1 cellular context compared by ENCODE assay signal in genomic region chr12:126998747-126999285, GRCh38.
TF ChIP-seq lines count a peak whose summit lies in the region.

No MANE protein-coding gene starts in this region.

TF ChIP-seq in K562, 482 proteins besides CTCF, POLR2A, EP300 and RAD21 (continued from another document and continues in another):
- TF ChIP-seq HNRNPK (IDR thresholded peaks at IDR 0.05; ENCODE audit: low read depth, low read length, poor library complexity, severe bottlenecking) (no peak), ZNF584 (CRISPR knock-in tag; IDR thresholded peaks at IDR 0.05; ENCODE audit: low read depth) (0 out of 2 replicates have a peak, but pooled peaks have one; percentile 47), ZNF12 (CRISPR knock-in tag; IDR thresholded peaks at IDR 0.05) (no peak), VEZF1 (CRISPR knock-in tag; IDR thresholded peaks at IDR 0.05) (peak; percentile 57), TBL1XR1 (IDR thresholded peaks at IDR 0.05; ENCODE audit: low read length in 2 of 2) (peak in 1 of 2 experiments; percentile 97; a peak in 3 of 4 replicates), DMBX1 (CRISPR knock-in tag; IDR thresholded peaks at IDR 0.05; ENCODE audit: borderline replicate concordance) (peak; percentile 75), ZBTB34 (CRISPR knock-in tag; IDR thresholded peaks at IDR 0.05) (no peak), RHOXF2B (CRISPR knock-in tag; conservative IDR thresholded peaks at IDR 0.05) (no peak), TEAD2 (tag; IDR thresholded peaks at IDR 0.05) (no peak), BDP1 (IDR thresholded peaks at IDR 0.05; ENCODE audit: insufficient read depth, insufficient read length) (no peak), ZFP36 (IDR thresholded peaks at IDR 0.05; ENCODE audit: low read depth, low read length, partially characterized antibody) (peak; percentile 22), ZNF830 (CRISPR knock-in tag; IDR thresholded peaks at IDR 0.05) (no peak), COPS2 (conservative IDR thresholded peaks at IDR 0.05) (no peak), KDM1A (IDR thresholded peaks at IDR 0.05) (peak; percentile 99), ZNF644 (tag; IDR thresholded peaks at IDR 0.05; ENCODE audit: low read depth) (0 out of 2 replicates have a peak, but pooled peaks have one; percentile 70), ZNF395 (CRISPR knock-in tag; IDR thresholded peaks at IDR 0.05) (peak; percentile 87), RBBP5 (IDR thresholded peaks at IDR 0.05; ENCODE audit: borderline replicate concordance, insufficient read depth, low read length, poor library complexity, severe bottlenecking) (no peak), NCOA2 (IDR thresholded peaks at IDR 0.05; ENCODE audit: partially characterized antibody in 2 of 2) (peak; percentile 47 to 89), ZNF316 (IDR thresholded peaks at IDR 0.05) (peak; percentile 90), CXXC5 (CRISPR knock-in tag; IDR thresholded peaks at IDR 0.05) (peak; percentile 80), NFIC (IDR thresholded peaks at IDR 0.05) (peak; percentile 85), CBFA2T3 (IDR thresholded peaks at IDR 0.05) (peak; percentile 98), ZNF436 (CRISPR knock-in tag; IDR thresholded peaks at IDR 0.05) (no peak), EP400 (IDR thresholded peaks at IDR 0.05) (peak; percentile 52), XRCC3 (IDR thresholded peaks at IDR 0.05) (peak; percentile 84; the same call in 1 of the 2 replicates), ZNF507 (tag; conservative IDR thresholded peaks at IDR 0.05) (no peak), NRF1 (conservative IDR thresholded peaks at IDR 0.05 in 1 of 2, IDR thresholded peaks at IDR 0.05 in 1 of 2) (peak; percentile 74 to 78), NONO (IDR thresholded peaks at IDR 0.05; ENCODE audit: low read depth in 2 of 2, low read length in 1 of 2) (peak in 1 of 2 experiments; percentile 83; a peak in 2 of 4 replicates), YY1 (IDR thresholded peaks at IDR 0.05; ENCODE audit: borderline replicate concordance in 1 of 3, control insufficient read depth in 1 of 3, extremely low read depth in 1 of 3, insufficient read depth in 3 of 3, insufficient read length in 1 of 3, insufficient replicate concordance in 2 of 3, low read depth in 1 of 3, low read length in 2 of 3) (peak in 1 of 3 experiments; percentile 58), ATF3 (IDR thresholded peaks at IDR 0.05) (peak; percentile 99), ATF3 (CRISPR knock-in tag; conservative IDR thresholded peaks at IDR 0.05) (peak; percentile 98), HMGN3 (IDR thresholded peaks at IDR 0.05; ENCODE audit: borderline replicate concordance, extremely low read depth, insufficient read length, low read depth, low read length) (peak; percentile 69), TAL1 (IDR thresholded peaks at IDR 0.05) (peak; percentile 93), ARHGAP35 (IDR thresholded peaks at IDR 0.05; ENCODE audit: partially characterized antibody) (no peak), CC2D1A (IDR thresholded peaks at IDR 0.05) (peak; percentile 91), CBX3 (IDR thresholded peaks at IDR 0.05; ENCODE audit: borderline replicate concordance in 1 of 2, low read length in 2 of 2) (peak in 1 of 2 experiments; percentile 99; a peak in 2 of 3 replicates), ZNF717 (CRISPR knock-in tag; IDR thresholded peaks at IDR 0.05) (no peak), PHF20 (IDR thresholded peaks at IDR 0.05; ENCODE audit: partially characterized antibody) (peak; percentile 50), PHB2 (IDR thresholded peaks at IDR 0.05; ENCODE audit: low read depth) (peak; percentile 52; the same call in 1 of the 2 replicates), ETV6 (IDR thresholded peaks at IDR 0.05; ENCODE audit: borderline replicate concordance in 1 of 2, low read depth in 2 of 2, low read length in 1 of 2) (0 out of 4 replicates have a peak, but pooled peaks of 1 of the 2 experiments have one; percentile 14), ETV6 (CRISPR knock-in tag; IDR thresholded peaks at IDR 0.05; ENCODE audit: borderline replicate concordance) (no peak), ZNF232 (CRISPR knock-in tag; IDR thresholded peaks at IDR 0.05) (no peak), HDAC3 (IDR thresholded peaks at IDR 0.05; ENCODE audit: borderline replicate concordance, partially characterized antibody) (peak; percentile 90), GATAD2B (IDR thresholded peaks at IDR 0.05; ENCODE audit: borderline replicate concordance) (peak; percentile 86), ADNP (tag; IDR thresholded peaks at IDR 0.05) (peak; percentile 74; the same call in 1 of the 2 replicates), CREM (IDR thresholded peaks at IDR 0.05; ENCODE audit: low read depth) (peak; percentile 76), HDAC2 (IDR thresholded peaks at IDR 0.05) (peak; percentile 97), SMARCC2 (IDR thresholded peaks at IDR 0.05; ENCODE audit: low read depth) (peak; percentile 93), MYBL2 (IDR thresholded peaks at IDR 0.05; ENCODE audit: low read depth) (no peak), MYBL2 (CRISPR knock-in tag; IDR thresholded peaks at IDR 0.05; ENCODE audit: borderline replicate concordance) (no peak), RNF2 (IDR thresholded peaks at IDR 0.05) (peak; percentile 91), MCM2 (IDR thresholded peaks at IDR 0.05; ENCODE audit: low read depth) (no peak), HDGF (IDR thresholded peaks at IDR 0.05) (no peak), RCOR1 (IDR thresholded peaks at IDR 0.05; ENCODE audit: borderline replicate concordance in 1 of 2, low read depth in 2 of 2, low read length in 2 of 2) (peak; percentile 82 to 99), JUN (IDR thresholded peaks at IDR 0.05; ENCODE audit: borderline replicate concordance, low read depth, low read length) (peak; percentile 97), JUN (CRISPR knock-in tag; IDR thresholded peaks at IDR 0.05; ENCODE audit: borderline replicate concordance) (0 out of 2 replicates have a peak, but pooled peaks have one; percentile 78), TBP (optimal IDR thresholded peaks at IDR 0.05; ENCODE audit: low read depth, low read length) (peak; percentile 17), MIER1 (IDR thresholded peaks at IDR 0.05; ENCODE audit: low read depth) (peak; percentile 73), STAT5A (IDR thresholded peaks at IDR 0.05; ENCODE audit: borderline replicate concordance, low read length) (peak; percentile 80), FOXK2 (conservative IDR thresholded peaks at IDR 0.05 in 1 of 2, IDR thresholded peaks at IDR 0.05 in 1 of 2; ENCODE audit: low read depth in 2 of 2) (peak; percentile 75 to 81; a peak in 3 of 4 replicates), MAZ (CRISPR knock-in tag; conservative IDR thresholded peaks at IDR 0.05 in 1 of 2, IDR thresholded peaks at IDR 0.05 in 1 of 2) (peak in 1 of 2 experiments; percentile 52; a peak in 1 of 4 replicates), L3MBTL2 (IDR thresholded peaks at IDR 0.05) (peak; percentile 92), SMARCA5 (IDR thresholded peaks at IDR 0.05) (no peak), ZNF445 (CRISPR knock-in tag; IDR thresholded peaks at IDR 0.05; ENCODE audit: low read depth) (peak; percentile 86), SMAD3 (CRISPR knock-in tag; conservative IDR thresholded peaks at IDR 0.05) (0 out of 2 replicates have a peak, but pooled peaks have one; percentile 24), FOS (IDR thresholded peaks at IDR 0.05; ENCODE audit: extremely low read depth, insufficient read length) (peak; percentile 67), TRIM24 (IDR thresholded peaks at IDR 0.05) (peak; percentile 97 to 98)
- TF ChIP-seq, protein P1, sequence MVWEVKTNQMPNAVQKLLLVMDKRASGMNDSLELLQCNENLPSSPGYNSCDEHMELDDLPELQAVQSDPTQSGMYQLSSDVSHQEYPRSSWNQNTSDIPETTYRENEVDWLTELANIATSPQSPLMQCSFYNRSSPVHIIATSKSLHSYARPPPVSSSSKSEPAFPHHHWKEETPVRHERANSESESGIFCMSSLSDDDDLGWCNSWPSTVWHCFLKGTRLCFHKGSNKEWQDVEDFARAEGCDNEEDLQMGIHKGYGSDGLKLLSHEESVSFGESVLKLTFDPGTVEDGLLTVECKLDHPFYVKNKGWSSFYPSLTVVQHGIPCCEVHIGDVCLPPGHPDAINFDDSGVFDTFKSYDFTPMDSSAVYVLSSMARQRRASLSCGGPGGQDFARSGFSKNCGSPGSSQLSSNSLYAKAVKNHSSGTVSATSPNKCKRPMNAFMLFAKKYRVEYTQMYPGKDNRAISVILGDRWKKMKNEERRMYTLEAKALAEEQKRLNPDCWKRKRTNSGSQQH (CRISPR knock-in tag; IDR thresholded peaks at IDR 0.05) = no peak
- TF ChIP-seq, protein P2, sequence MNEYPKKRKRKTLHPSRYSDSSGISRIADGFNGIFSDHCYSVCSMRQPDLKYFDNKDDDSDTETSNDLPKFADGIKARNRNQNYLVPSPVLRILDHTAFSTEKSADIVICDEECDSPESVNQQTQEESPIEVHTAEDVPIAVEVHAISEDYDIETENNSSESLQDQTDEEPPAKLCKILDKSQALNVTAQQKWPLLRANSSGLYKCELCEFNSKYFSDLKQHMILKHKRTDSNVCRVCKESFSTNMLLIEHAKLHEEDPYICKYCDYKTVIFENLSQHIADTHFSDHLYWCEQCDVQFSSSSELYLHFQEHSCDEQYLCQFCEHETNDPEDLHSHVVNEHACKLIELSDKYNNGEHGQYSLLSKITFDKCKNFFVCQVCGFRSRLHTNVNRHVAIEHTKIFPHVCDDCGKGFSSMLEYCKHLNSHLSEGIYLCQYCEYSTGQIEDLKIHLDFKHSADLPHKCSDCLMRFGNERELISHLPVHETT (CRISPR knock-in tag; conservative IDR thresholded peaks at IDR 0.05 in 1 of 2, IDR thresholded peaks at IDR 0.05 in 1 of 2) = peak in 1 of 2 experiments; percentile 63; a peak in 1 of 4 replicates
- TF ChIP-seq, protein P3, sequence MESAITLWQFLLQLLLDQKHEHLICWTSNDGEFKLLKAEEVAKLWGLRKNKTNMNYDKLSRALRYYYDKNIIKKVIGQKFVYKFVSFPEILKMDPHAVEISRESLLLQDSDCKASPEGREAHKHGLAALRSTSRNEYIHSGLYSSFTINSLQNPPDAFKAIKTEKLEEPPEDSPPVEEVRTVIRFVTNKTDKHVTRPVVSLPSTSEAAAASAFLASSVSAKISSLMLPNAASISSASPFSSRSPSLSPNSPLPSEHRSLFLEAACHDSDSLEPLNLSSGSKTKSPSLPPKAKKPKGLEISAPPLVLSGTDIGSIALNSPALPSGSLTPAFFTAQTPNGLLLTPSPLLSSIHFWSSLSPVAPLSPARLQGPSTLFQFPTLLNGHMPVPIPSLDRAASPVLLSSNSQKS (CRISPR knock-in tag; IDR thresholded peaks at IDR 0.05) = no peak
- TF ChIP-seq, protein P4, sequence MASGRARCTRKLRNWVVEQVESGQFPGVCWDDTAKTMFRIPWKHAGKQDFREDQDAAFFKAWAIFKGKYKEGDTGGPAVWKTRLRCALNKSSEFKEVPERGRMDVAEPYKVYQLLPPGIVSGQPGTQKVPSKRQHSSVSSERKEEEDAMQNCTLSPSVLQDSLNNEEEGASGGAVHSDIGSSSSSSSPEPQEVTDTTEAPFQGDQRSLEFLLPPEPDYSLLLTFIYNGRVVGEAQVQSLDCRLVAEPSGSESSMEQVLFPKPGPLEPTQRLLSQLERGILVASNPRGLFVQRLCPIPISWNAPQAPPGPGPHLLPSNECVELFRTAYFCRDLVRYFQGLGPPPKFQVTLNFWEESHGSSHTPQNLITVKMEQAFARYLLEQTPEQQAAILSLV (tag; IDR thresholded peaks at IDR 0.05) = peak; percentile 57; the same call in 1 of the 2 replicates
- TF ChIP-seq, protein P5, sequence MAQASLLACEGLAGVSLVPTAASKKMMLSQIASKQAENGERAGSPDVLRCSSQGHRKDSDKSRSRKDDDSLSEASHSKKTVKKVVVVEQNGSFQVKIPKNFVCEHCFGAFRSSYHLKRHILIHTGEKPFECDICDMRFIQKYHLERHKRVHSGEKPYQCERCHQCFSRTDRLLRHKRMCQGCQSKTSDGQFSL (CRISPR knock-in tag; IDR thresholded peaks at IDR 0.05) = no peak
- TF ChIP-seq, protein P5 (tag; IDR thresholded peaks at IDR 0.05) = no peak
